14 cellular contexts compared by ENCODE assay signal in the genomic region with DNA sequence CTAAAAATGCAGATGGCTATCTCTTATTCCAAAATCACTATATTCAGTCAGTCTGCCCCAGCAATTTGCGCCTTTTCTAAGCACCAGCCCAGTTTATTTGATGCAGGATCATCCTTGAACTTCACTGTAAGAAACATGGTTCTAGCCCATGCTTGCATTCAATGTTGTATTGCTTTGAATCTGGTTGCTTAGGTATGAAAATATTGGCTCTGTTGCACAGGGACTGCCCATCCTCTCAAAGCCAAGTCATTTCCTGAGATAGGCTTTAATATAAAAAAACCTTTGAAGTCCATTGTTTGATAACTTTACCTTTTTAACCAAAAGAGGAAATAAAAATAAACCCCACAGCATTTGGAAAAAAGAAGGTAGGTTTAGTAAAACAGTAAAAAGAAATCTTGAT.
DNase-seq lines count a peak whose midpoint lies in the region; ATAC-seq and TF ChIP-seq lines count a peak whose summit lies in the region.
"Had no signal": no experiment of that assay in that cellular context is flagged by ENCODE, and none has a peak within 500 bp of the region (broad histone marks: within the 10 kb centered on the region; RNA-seq: fewer than 3 reads in every experiment).

No MANE protein-coding gene starts in this region.

- no peak overlapping the region for H3K27ac ChIP-seq in CD4-positive, alpha-beta memory T cell (ENCODE audit: low read depth, low read length)
- H3K27ac ChIP-seq: BLaER1 treated with 17β-estradiol and CSF1 and Interleukin-3, amounts not matched to agents 10 nM and 100 nM had no signal

- no peak overlapping the region for H3K4me2 ChIP-seq in Loucy (ENCODE audit: low read depth, low read length, poor library complexity, severe bottlenecking)
- H3K4me2 ChIP-seq: BLaER1 treated with 17β-estradiol and CSF1 and Interleukin-3, amounts not matched to agents 10 nM and 100 nM had no signal

- H3K9me3 ChIP-seq in CD4-positive, alpha-beta memory T cell (ENCODE audit: control insufficient read depth in 1 of 2, low read length in 2 of 2): no peaks in the 10 kb centered on the region
- H3K9me3 ChIP-seq in Loucy (ENCODE audit: insufficient read depth, low read depth, low read length): no peaks in the 10 kb centered on the region

- peaks cover 4 to 20% (median 5%) of the 10 kb centered on the region in 4 donors for H3K4me1 Mint-ChIP-seq in CD4-positive, alpha-beta memory T cell
- no peaks in the 10 kb centered on the region for H3K4me1 Mint-ChIP-seq in CD14-positive monocyte
- H3K4me1 Mint-ChIP-seq: B cell, H9 had no signal

- H3K27me3 ChIP-seq in CD4-positive, alpha-beta memory T cell (ENCODE audit: insufficient read depth, low read length): no peaks in the 10 kb centered on the region
- no peaks in the 10 kb centered on the region for H3K27me3 ChIP-seq in Loucy (ENCODE audit: insufficient read depth, low read length, poor library complexity, severe bottlenecking)
- H3K27me3 ChIP-seq: BLaER1 treated with 17β-estradiol and CSF1 and Interleukin-3, amounts not matched to agents 10 nM and 100 nM had no signal

- H3K27me3 Mint-ChIP-seq in CD4-positive, alpha-beta memory T cell: no peaks in the 10 kb centered on the region
- peaks cover 2% of the 10 kb centered on the region in 3 donors for H3K27me3 Mint-ChIP-seq in CD14-positive monocyte (ENCODE audit: low read depth in 3 of 3)

- no peaks in the 10 kb centered on the region for H3K79me2 ChIP-seq in Loucy (ENCODE audit: insufficient read depth, low read length)

- peak overlapping the region in 1 of 7 donors; percentile 4 for H3K27ac Mint-ChIP-seq in CD4-positive, alpha-beta memory T cell
- H3K27ac Mint-ChIP-seq in CD14-positive monocyte: no peak overlapping the region
- H3K27ac Mint-ChIP-seq: B cell; CD4-positive, CD25-positive, alpha-beta regulatory T cell; H9 had no signal

- intact Hi-C loops in CD4-positive, alpha-beta memory T cell (cut with micrococcal nuclease): no loop called here
- intact Hi-C loops in CD14-positive monocyte (cut with micrococcal nuclease): no loop called here

- no peaks in the 10 kb centered on the region for H3K36me3 Mint-ChIP-seq in CD4-positive, alpha-beta memory T cell
- no peaks in the 10 kb centered on the region for H3K36me3 Mint-ChIP-seq in CD14-positive monocyte
- H3K36me3 Mint-ChIP-seq: CD4-positive, CD25-positive, alpha-beta regulatory T cell had no signal

- no peak overlapping the region for H3K4me3 ChIP-seq in CD4-positive, alpha-beta memory T cell (ENCODE audit: low read length in 2 of 2)
- no peak overlapping the region for H3K4me3 ChIP-seq in Loucy (ENCODE audit: low read length, poor library complexity, severe bottlenecking)
- H3K4me3 ChIP-seq: BLaER1 treated with 17β-estradiol and CSF1 and Interleukin-3, amounts not matched to agents 10 nM and 100 nM; GM12878 had no signal

- ATAC-seq in HG03135 (IDR thresholded peaks at IDR 0.05; ENCODE audit: unreplicated experiment): no peak
- ATAC-seq: GM12878 had no signal

- POLR2A ChIA-PET in CD4-positive, alpha-beta memory T cell (lab: Charles Lee; ENCODE audit: partially characterized antibody): no interaction called here

- H2AFZ ChIP-seq in Loucy (ENCODE audit: low read length): peak overlapping the region; percentile 26; the same call in 1 of the 2 replicates

- peak in 4 of 5 donors; percentile 1 to 13 (median 10) for DNase-seq in CD4-positive, alpha-beta memory T cell
- DNase-seq in dermis microvascular lymphatic vessel endothelial cell (ENCODE audit: low read depth in 2 of 2) (peak; percentile 65 to 88), lung microvascular endothelial cell (ENCODE audit: low read depth in 2 of 2) (peak; percentile 7 to 91), CD14-positive monocyte (ENCODE audit: low spot score) (no peak)
- DNase-seq: CD4-positive, CD25-positive, alpha-beta regulatory T cell; DMS153; DND-41; EL; H9 had no signal

- no peaks in the 10 kb centered on the region for H3K9me3 Mint-ChIP-seq in CD4-positive, alpha-beta memory T cell
- peaks cover 0 to 6% (median 2%) of the 10 kb centered on the region in 7 donors for H3K9me3 Mint-ChIP-seq in CD14-positive monocyte
- H3K9me3 Mint-ChIP-seq: H9 had no signal

- no peak overlapping the region for H3K9ac ChIP-seq in Loucy (ENCODE audit: low read depth, low read length, poor library complexity, severe bottlenecking)
- H3K9ac ChIP-seq: BLaER1 treated with 17β-estradiol and CSF1 and Interleukin-3, amounts not matched to agents 10 nM and 100 nM had no signal

- CTCF ChIA-PET in CD4-positive, alpha-beta memory T cell (lab: Charles Lee; ENCODE audit: partially characterized antibody): interaction anchor here (0.8 kb wide), 1 partner anchor 264 kb away, joined by 3 read pairs; no protein-coding TSS in a partner anchor

- no peaks in the 10 kb centered on the region for H3K36me3 ChIP-seq in CD4-positive, alpha-beta memory T cell (ENCODE audit: insufficient read depth, low read length)
- no peaks in the 10 kb centered on the region for H3K36me3 ChIP-seq in Loucy (ENCODE audit: insufficient read depth, low read length)
- H3K36me3 ChIP-seq: BLaER1 treated with 17β-estradiol and CSF1 and Interleukin-3, amounts not matched to agents 10 nM and 100 nM had no signal

- TF ChIP-seq CTCF in Loucy (conservative IDR thresholded peaks at IDR 0.05; ENCODE audit: low read length): no peak
- no peak for TF ChIP-seq CTCF in CD14-positive monocyte (IDR thresholded peaks at IDR 0.05)

- peak overlapping the region in 1 of 8 donors; percentile 5 for H3K4me3 Mint-ChIP-seq in CD4-positive, alpha-beta memory T cell
- H3K4me3 Mint-ChIP-seq in CD14-positive monocyte: no peak overlapping the region
- H3K4me3 Mint-ChIP-seq: B cell; CD4-positive, CD25-positive, alpha-beta regulatory T cell; H9 had no signal

- no peaks in the 10 kb centered on the region for H3F3A ChIP-seq in Loucy (ENCODE audit: low read depth)

- no peaks in the 10 kb centered on the region for H3K4me1 ChIP-seq in CD4-positive, alpha-beta memory T cell (ENCODE audit: insufficient read depth, low read length)
- H3K4me1 ChIP-seq in Loucy (ENCODE audit: insufficient read depth, low read length, poor library complexity, severe bottlenecking): peaks cover 13% of the 10 kb centered on the region
- H3K4me1 ChIP-seq: BLaER1 treated with 17β-estradiol and CSF1 and Interleukin-3, amounts not matched to agents 10 nM and 100 nM had no signal

- H4K20me1 ChIP-seq in Loucy (ENCODE audit: insufficient read depth, low read length, poor library complexity, severe bottlenecking): no peaks in the 10 kb centered on the region
- H4K20me1 ChIP-seq: BLaER1 treated with 17β-estradiol and CSF1 and Interleukin-3, amounts not matched to agents 10 nM and 100 nM had no signal

- H3K9me2 ChIP-seq in Loucy (replicated peaks; ENCODE audit: low read depth, low read length): no peaks in the 10 kb centered on the region
